ENCODE assay signal across 12 cellular contexts in genomic region chr1:145959333-145959732, GRCh38. TPM values are rescaled to one million over a fixed set of nuclear protein-coding genes. Genes with fewer than 3 reads are reported as not detected.
DNase-seq lines count a peak whose midpoint lies in the region; ATAC-seq and TF ChIP-seq lines count a peak whose summit lies in the region.
"Had no signal": no experiment of that assay in that cellular context is flagged by ENCODE, and none has a peak within 500 bp of the region (broad histone marks: within the 10 kb centered on the region; RNA-seq: fewer than 3 reads in every experiment).

No MANE protein-coding gene starts in this region.

- H3K4me3 ChIP-seq in Panc1 (ENCODE audit: low read depth in 2 of 2, low read length in 2 of 2), result no peak overlapping the region
- H3K4me3 ChIP-seq in endodermal cell (ENCODE audit: low read length), result no peak overlapping the region
- H3K4me3 ChIP-seq in PC-3 (ENCODE audit: low read length), result no peak overlapping the region
- no peak overlapping the region for H3K4me3 ChIP-seq in lower lobe of right lung
- H3K4me3 ChIP-seq: body of pancreas had no signal

- no peaks in the 10 kb centered on the region for H3K9me3 ChIP-seq in Panc1 (ENCODE audit: control insufficient read depth, insufficient read depth, low read depth, low read length)
- H3K9me3 ChIP-seq in endodermal cell (ENCODE audit: control insufficient read depth, low read length), result no peaks in the 10 kb centered on the region
- no peaks in the 10 kb centered on the region for H3K9me3 ChIP-seq in PC-3 (ENCODE audit: low read length)
- H3K9me3 ChIP-seq in lower lobe of right lung, result no peaks in the 10 kb centered on the region
- H3K9me3 ChIP-seq: body of pancreas had no signal

- BruUV-seq in Panc1 (replicated peaks; lab: Mats Ljungman, UMichigan) (no TSS peak), PC-3 (replicated peaks; lab: Mats Ljungman, UMichigan) (no TSS peak)

- peak overlapping the region; percentile 98 for H3K4me3 Mint-ChIP-seq in activated CD4-positive, alpha-beta T cell treated with anti-CD3 and anti-CD28 coated beads, Interleukin-2, amount 10 ng/mL, durations not matched to agents 24 days and 14 days
- H3K4me3 Mint-ChIP-seq in endodermal cell, result peak overlapping the region; percentile 81
- peak overlapping the region; percentile 75 for H3K4me3 Mint-ChIP-seq in stimulated activated effector memory CD8-positive, alpha-beta T cell treated with anti-CD3 and anti-CD28 coated beads, Interleukin-12 subunit alpha, Interleukin-12 subunit beta, amount 100 ng/mL, for 72 hours

- H3K4me1 Mint-ChIP-seq in activated CD4-positive, alpha-beta T cell treated with anti-CD3 and anti-CD28 coated beads, Interleukin-2, amount 10 ng/mL, durations not matched to agents 24 days and 14 days, result peaks cover 64% of the 10 kb centered on the region
- peaks cover 50% of the 10 kb centered on the region for H3K4me1 Mint-ChIP-seq in endodermal cell
- peaks cover 86% of the 10 kb centered on the region for H3K4me1 Mint-ChIP-seq in stimulated activated effector memory CD8-positive, alpha-beta T cell treated with anti-CD3 and anti-CD28 coated beads, Interleukin-12 subunit alpha, Interleukin-12 subunit beta, amount 100 ng/mL, for 72 hours

- no peak overlapping the region for H3K9ac ChIP-seq in endodermal cell (ENCODE audit: extremely low read depth, low read length, poor library complexity, severe bottlenecking)
- H3K9ac ChIP-seq in PC-3 (ENCODE audit: low read length), result no peak overlapping the region

- no peaks in the 10 kb centered on the region for H3K36me3 ChIP-seq in Panc1 (ENCODE audit: control insufficient read depth, insufficient read depth, low read length)
- H3K36me3 ChIP-seq in endodermal cell (ENCODE audit: control insufficient read depth, insufficient read depth, low read length), result no peaks in the 10 kb centered on the region
- H3K36me3 ChIP-seq in PC-3 (ENCODE audit: low read depth, low read length), result no peaks in the 10 kb centered on the region
- no peaks in the 10 kb centered on the region for H3K36me3 ChIP-seq in lower lobe of right lung

- H2AFZ ChIP-seq in PC-3 (ENCODE audit: low read length), result no peak overlapping the region

- peaks cover 20% of the 10 kb centered on the region for H3K79me2 ChIP-seq in PC-3 (ENCODE audit: low read length)

- no peaks in the 10 kb centered on the region for H3K27me3 Mint-ChIP-seq in activated CD4-positive, alpha-beta T cell treated with anti-CD3 and anti-CD28 coated beads, Interleukin-2, amount 10 ng/mL, durations not matched to agents 24 days and 14 days
- H3K27me3 Mint-ChIP-seq in endodermal cell (ENCODE audit: insufficient read depth), result peaks cover 73% of the 10 kb centered on the region

- CTCF ChIA-PET in Panc1 (lab: Charles Lee), result interaction anchor here (0.7 to 1.6 kb wide), 2 partner anchors 49 to 67 kb away, joined by 3 to 4 read pairs; no protein-coding TSS in a partner anchor
- CTCF ChIA-PET in PC-3 (lab: Charles Lee), result interaction anchor here (1.5 kb wide), 1 partner anchor 114 kb away, joined by 10 read pairs; the partner anchor contains the start of gene NUDT17

- no peak overlapping the region for H3K27ac Mint-ChIP-seq in activated CD4-positive, alpha-beta T cell treated with anti-CD3 and anti-CD28 coated beads, Interleukin-2, amount 10 ng/mL, durations not matched to agents 24 days and 14 days
- no peak overlapping the region for H3K27ac Mint-ChIP-seq in endodermal cell
- H3K27ac Mint-ChIP-seq in stimulated activated effector memory CD8-positive, alpha-beta T cell treated with anti-CD3 and anti-CD28 coated beads, Interleukin-12 subunit alpha, Interleukin-12 subunit beta, amount 100 ng/mL, for 72 hours, result no peak overlapping the region

- H3K4me1 ChIP-seq in Panc1 (ENCODE audit: control insufficient read depth, insufficient read depth, low read length) (peaks cover 51% of the 10 kb centered on the region), endodermal cell (ENCODE audit: control insufficient read depth, insufficient read depth, low read length) (peaks cover 9% of the 10 kb centered on the region), PC-3 (ENCODE audit: insufficient read depth, low read length) (peaks cover 60% of the 10 kb centered on the region), lower lobe of right lung (peaks cover 76% of the 10 kb centered on the region)

- no peak overlapping the region for H3K4me2 ChIP-seq in PC-3 (ENCODE audit: low read length)

- in situ Hi-C loops in Panc1 (cut with HindIII; ENCODE audit: low pct_unique_long_range_greater_than_20kb, low sequenced_read_pairs), result no loop called here

- no peak for ATAC-seq in Panc1
- ATAC-seq in stimulated activated effector memory CD8-positive, alpha-beta T cell treated with anti-CD3 and anti-CD28 coated beads, Interleukin-12 subunit alpha, Interleukin-12 subunit beta, amount 100 ng/mL, for 72 hours, result no peak
- no peak for ATAC-seq in PC-3
- no peak for ATAC-seq in lower lobe of right lung
- ATAC-seq: body of pancreas had no signal

- no peaks in the 10 kb centered on the region for H3K9me3 Mint-ChIP-seq in activated CD4-positive, alpha-beta T cell treated with anti-CD3 and anti-CD28 coated beads, Interleukin-2, amount 10 ng/mL, durations not matched to agents 24 days and 14 days
- H3K9me3 Mint-ChIP-seq in endodermal cell, result no peaks in the 10 kb centered on the region
- no peaks in the 10 kb centered on the region for H3K9me3 Mint-ChIP-seq in stimulated activated effector memory CD8-positive, alpha-beta T cell treated with anti-CD3 and anti-CD28 coated beads, Interleukin-12 subunit alpha, Interleukin-12 subunit beta, amount 100 ng/mL, for 72 hours

- H3K27ac ChIP-seq in Panc1 (ENCODE audit: low read length) (peak overlapping the region; percentile 34), endodermal cell (ENCODE audit: low read depth, low read length) (no peak overlapping the region), PC-3 (ENCODE audit: low read length) (no peak overlapping the region), lower lobe of right lung (no peak overlapping the region)

- no peaks in the 10 kb centered on the region for H3K27me3 ChIP-seq in Panc1 (ENCODE audit: control insufficient read depth, insufficient read depth, low read length)
- peaks cover 37% of the 10 kb centered on the region for H3K27me3 ChIP-seq in endodermal cell (ENCODE audit: control insufficient read depth, insufficient read depth, low read length, poor library complexity, severe bottlenecking)
- H3K27me3 ChIP-seq in PC-3 (ENCODE audit: low read length), result no peaks in the 10 kb centered on the region
- H3K27me3 ChIP-seq in lower lobe of right lung (ENCODE audit: low read depth), result no peaks in the 10 kb centered on the region
- H3K27me3 ChIP-seq: body of pancreas had no signal

- no peaks in the 10 kb centered on the region for H3F3A ChIP-seq in PC-3 (ENCODE audit: low read length, unreplicated experiment)

- intact Hi-C loops in activated CD4-positive, alpha-beta T cell treated with anti-CD3 and anti-CD28 coated beads, Interleukin-2, amount 10 ng/mL, durations not matched to agents 24 days and 14 days (cut with micrococcal nuclease), result loop anchor here (5.0 kb wide), 1 partner anchor 87 kb away; no protein-coding TSS in a partner anchor
- intact Hi-C loops in Panc1 (cut with micrococcal nuclease; ENCODE audit: unreplicated experiment), result no loop called here
- intact Hi-C loops in PC-3 (cut with micrococcal nuclease), result loop anchor here (2.0 to 5.0 kb wide), 2 partner anchors 15 to 42 kb away; partner anchors contain the start of gene PEX11B
- intact Hi-C loops in lower lobe of right lung (cut with DNase I), result no loop called here

- POLR2A ChIA-PET in Panc1 (lab: Charles Lee), result no interaction called here
- POLR2A ChIA-PET in PC-3 (lab: Charles Lee; ENCODE audit: unreplicated experiment), result no interaction called here

- H3K36me3 Mint-ChIP-seq in activated CD4-positive, alpha-beta T cell treated with anti-CD3 and anti-CD28 coated beads, Interleukin-2, amount 10 ng/mL, durations not matched to agents 24 days and 14 days (ENCODE audit: low read depth), result peaks cover 4% of the 10 kb centered on the region
- H3K36me3 Mint-ChIP-seq in endodermal cell (ENCODE audit: low read depth), result no peaks in the 10 kb centered on the region
- peaks cover 18% of the 10 kb centered on the region for H3K36me3 Mint-ChIP-seq in stimulated activated effector memory CD8-positive, alpha-beta T cell treated with anti-CD3 and anti-CD28 coated beads, Interleukin-12 subunit alpha, Interleukin-12 subunit beta, amount 100 ng/mL, for 72 hours

- no peak for DNase-seq in activated CD4-positive, alpha-beta T cell treated with anti-CD3 and anti-CD28 coated beads, Interleukin-2, amount 10 ng/mL, durations not matched to agents 24 days and 14 days
- no peak for DNase-seq in activated CD4-positive, alpha-beta T cell treated with anti-CD3 and anti-CD28 coated beads for 1 hour
- DNase-seq in Panc1 (ENCODE audit: low read depth, low spot score) (no peak), endodermal cell (no peak), PC-3 (no peak), NK-92 (lab: John Stamatoyannopoulos, UW; ENCODE audit: unreplicated experiment) (no peak), lower lobe of right lung (no peak)
- no peak for DNase-seq in stimulated activated effector memory CD8-positive, alpha-beta T cell treated with anti-CD3 and anti-CD28 coated beads, Interleukin-12 subunit alpha, Interleukin-12 subunit beta, amount 100 ng/mL, for 72 hours (ENCODE audit: low spot score in 2 of 2)
- DNase-seq: activated CD4-positive, alpha-beta T cell treated with anti-CD3 and anti-CD28 coated beads, Interleukin-2, amount 50 U/mL, for 4 hours; body of pancreas; MM.1S; Right ventricle myocardium superior had no signal

- H3K9me2 ChIP-seq in PC-3 (replicated peaks; ENCODE audit: low read length), result no peaks in the 10 kb centered on the region

- H4K20me1 ChIP-seq in PC-3 (ENCODE audit: low read length), result no peaks in the 10 kb centered on the region

- TF ChIP-seq CTCF in Panc1 (IDR thresholded peaks at IDR 0.05) (no peak), endodermal cell (conservative IDR thresholded peaks at IDR 0.05) (no peak), PC-3 (conservative IDR thresholded peaks at IDR 0.05; ENCODE audit: low read depth, low read length) (no peak), lower lobe of right lung (IDR thresholded peaks at IDR 0.05) (no peak)

RNA-seq across cellular contexts. Expression of gene LIX1L, which starts 1.5 kb away (rescaled TPM):
- 37.8 and 38.4 TPM in 2 replicates for total RNA-seq in activated CD4-positive, alpha-beta T cell treated with anti-CD3 and anti-CD28 coated beads, Interleukin-2, amount 10 ng/mL, durations not matched to agents 24 days and 14 days
- total RNA-seq in Panc1 (2021; ENCODE audit: unreplicated experiment), result 23.3 TPM
- polyA plus RNA-seq in Panc1 (2012; ENCODE audit: insufficient read length), result 8.6 TPM
- 10 to 100 TPM; 16.6 to 21.3 TPM for total RNA-seq in endodermal cell
- 25.7 TPM for polyA plus RNA-seq in endodermal cell (2013, experiment 1 of 2)
- polyA plus RNA-seq in endodermal cell (2013, experiment 2 of 2), result 28.8 TPM
- 12.5 and 13.6 TPM in 2 replicates for total RNA-seq in PC-3 (2014; rRNA removed)
- total RNA-seq in lower lobe of right lung, result 30.9 TPM

RNA-seq across cellular contexts. Expression of gene ANKRD34A, which starts 5.0 kb away (rescaled TPM):
- total RNA-seq in activated CD4-positive, alpha-beta T cell treated with anti-CD3 and anti-CD28 coated beads, Interleukin-2, amount 10 ng/mL, durations not matched to agents 24 days and 14 days, result 4.8 and 5.2 TPM in 2 replicates
- 1.4 TPM for total RNA-seq in Panc1 (2021; ENCODE audit: unreplicated experiment)
- 2.9 TPM for polyA plus RNA-seq in Panc1 (2012; ENCODE audit: insufficient read length)
- 1 to 10 TPM in 1 of 2 donors, under 1 TPM in 1; 0.55 to 1.4 TPM for total RNA-seq in endodermal cell
- polyA plus RNA-seq in endodermal cell (2013, experiment 1 of 2), result 0.64 TPM
- 0.37 TPM for polyA plus RNA-seq in endodermal cell (2013, experiment 2 of 2)
- total RNA-seq in PC-3 (2014; rRNA removed), result 0.29 and 2.8 TPM in 2 replicates
- 0.41 TPM for total RNA-seq in lower lobe of right lung

RNA-seq across cellular contexts. Expression of gene POLR3GL, which starts 5.2 kb away (rescaled TPM):
- total RNA-seq in activated CD4-positive, alpha-beta T cell treated with anti-CD3 and anti-CD28 coated beads, Interleukin-2, amount 10 ng/mL, durations not matched to agents 24 days and 14 days, result 12.1 and 12.6 TPM in 2 replicates
- total RNA-seq in Panc1 (2021; ENCODE audit: unreplicated experiment) (14.9 TPM), endodermal cell (10 to 100 TPM; 10.2 to 13.8 TPM), PC-3 (2014; rRNA removed) (3.7 and 8.4 TPM in 2 replicates), lower lobe of right lung (25.4 TPM)
- 15.6 TPM for polyA plus RNA-seq in Panc1 (2012; ENCODE audit: insufficient read length)
- 23.7 TPM for polyA plus RNA-seq in endodermal cell (2013, experiment 1 of 2)
- polyA plus RNA-seq in endodermal cell (2013, experiment 2 of 2), result 20.4 TPM

RNA-seq across cellular contexts. Expression of gene RBM8A, which starts 32.0 kb away (rescaled TPM):
- total RNA-seq in activated CD4-positive, alpha-beta T cell treated with anti-CD3 and anti-CD28 coated beads, Interleukin-2, amount 10 ng/mL, durations not matched to agents 24 days and 14 days, result 326 and 355 TPM in 2 replicates
- total RNA-seq in Panc1 (2021; ENCODE audit: unreplicated experiment) (172 TPM), endodermal cell (100 to 1,000 TPM; 299 to 314 TPM), PC-3 (2014; rRNA removed) (459 and 482 TPM in 2 replicates), lower lobe of right lung (109 TPM)
- 208 TPM for polyA plus RNA-seq in Panc1 (2012; ENCODE audit: insufficient read length)
- 181 TPM for polyA plus RNA-seq in endodermal cell (2013, experiment 1 of 2)
- 193 TPM for polyA plus RNA-seq in endodermal cell (2013, experiment 2 of 2)

RNA-seq across cellular contexts. Expression of gene TXNIP, which starts 37.0 kb away (rescaled TPM):
- 83.4 and 85.2 TPM in 2 replicates for total RNA-seq in activated CD4-positive, alpha-beta T cell treated with anti-CD3 and anti-CD28 coated beads, Interleukin-2, amount 10 ng/mL, durations not matched to agents 24 days and 14 days
- total RNA-seq in Panc1 (2021; ENCODE audit: unreplicated experiment) (15.2 TPM), endodermal cell (10 to 100 TPM in 1 of 2 donors, 1 to 10 TPM in 1; 9.9 to 12.2 TPM), PC-3 (2014; rRNA removed) (45.3 and 66.6 TPM in 2 replicates), lower lobe of right lung (1,554 TPM)
- 21.1 TPM for polyA plus RNA-seq in Panc1 (2012; ENCODE audit: insufficient read length)
- 6.0 TPM for polyA plus RNA-seq in endodermal cell (2013, experiment 1 of 2)
- polyA plus RNA-seq in endodermal cell (2013, experiment 2 of 2), result 18.7 TPM

Comparison
In these comparisons a context has a peak if more than half of its experiments do, and no peak if none do; other contexts are left out.
1. intact Hi-C loops: an anchor here in activated CD4-positive, alpha-beta T cell treated with anti-CD3 and anti-CD28 coated beads, Interleukin-2, amount 10 ng/mL, durations not matched to agents 24 days and 14 days (5.0 kb wide) and PC-3 (2.0 to 5.0 kb wide); none called in Panc1 and lower lobe of right lung.